1 cellular context compared by ENCODE assay signal in genomic region chr3:98733778-98734281, GRCh38.
TF ChIP-seq lines count a peak whose summit lies in the region.

No MANE protein-coding gene starts in this region.

TF ChIP-seq in GM12878, 131 proteins besides CTCF, POLR2A, EP300 and RAD21 (continued from another document and continues in another):
- TF ChIP-seq ZNF592 (IDR thresholded peaks at IDR 0.05) (no peak; the same call in 1 of the 2 replicates), ZBTB40 (IDR thresholded peaks at IDR 0.05; ENCODE audit: borderline replicate concordance) (no peak), SMARCA5 (IDR thresholded peaks at IDR 0.05) (no peak), SREBF1 (IDR thresholded peaks at IDR 0.05; ENCODE audit: low read length) (no peak), TCF3 (IDR thresholded peaks at IDR 0.05; ENCODE audit: borderline replicate concordance, insufficient read depth, low read depth, low read length) (no peak), KLF5 (IDR thresholded peaks at IDR 0.05; ENCODE audit: partially characterized antibody) (no peak), CEBPZ (IDR thresholded peaks at IDR 0.05; ENCODE audit: low read depth, low read length) (no peak), FOXK2 (IDR thresholded peaks at IDR 0.05) (no peak), BACH1 (IDR thresholded peaks at IDR 0.05; ENCODE audit: borderline replicate concordance) (no peak), IKZF1 (conservative IDR thresholded peaks at IDR 0.05) (peak; percentile 74; the same call in 1 of the 2 replicates), PRDM15 (CRISPR knock-in tag; IDR thresholded peaks at IDR 0.05) (no peak), CBFB (IDR thresholded peaks at IDR 0.05; ENCODE audit: low read depth) (no peak), USF1 (IDR thresholded peaks at IDR 0.05; ENCODE audit: borderline replicate concordance, extremely low read length, insufficient read depth, low read depth, low read length) (no peak), PML (IDR thresholded peaks at IDR 0.05; ENCODE audit: low read length) (no peak; the same call in 1 of the 2 replicates), BMI1 (IDR thresholded peaks at IDR 0.05; ENCODE audit: borderline replicate concordance) (no peak), TBL1XR1 (IDR thresholded peaks at IDR 0.05; ENCODE audit: low read depth, low read length) (no peak), RUNX3 (IDR thresholded peaks at IDR 0.05; ENCODE audit: low read length) (peak; percentile 81), E2F8 (IDR thresholded peaks at IDR 0.05; ENCODE audit: low read depth, partially characterized antibody) (no peak), KDM1A (IDR thresholded peaks at IDR 0.05; ENCODE audit: borderline replicate concordance) (no peak), CHD4 (IDR thresholded peaks at IDR 0.05) (no peak), ZZZ3 (IDR thresholded peaks at IDR 0.05; ENCODE audit: control insufficient read depth, insufficient read length, low read depth) (no peak), STAT3 (IDR thresholded peaks at IDR 0.05; ENCODE audit: low read depth, low read length) (no peak), CHD2 (IDR thresholded peaks at IDR 0.05; ENCODE audit: borderline replicate concordance, low read depth, low read length) (peak; percentile 58; the same call in 1 of the 2 replicates), JUND (IDR thresholded peaks at IDR 0.05; ENCODE audit: low read depth, low read length) (no peak), DPF2 (IDR thresholded peaks at IDR 0.05) (no peak; the same call in 1 of the 2 replicates), PAX5 (IDR thresholded peaks at IDR 0.05; ENCODE audit: borderline replicate concordance, low read depth, low read length) (no peak), YY1 (IDR thresholded peaks at IDR 0.05; ENCODE audit: low read depth, low read length) (no peak), ZNF207 (IDR thresholded peaks at IDR 0.05; ENCODE audit: borderline replicate concordance) (no peak), NR2C1 (IDR thresholded peaks at IDR 0.05) (peak; percentile 92), ZBTB4 (CRISPR knock-in tag; IDR thresholded peaks at IDR 0.05) (no peak), EED (IDR thresholded peaks at IDR 0.05; ENCODE audit: low read depth) (no peak), MLLT1 (IDR thresholded peaks at IDR 0.05) (peak; percentile 81; the same call in 1 of the 2 replicates), ZBED1 (IDR thresholded peaks at IDR 0.05; ENCODE audit: borderline replicate concordance) (0 out of 2 replicates have a peak, but pooled peaks have one; percentile 16)
